22 cellular contexts compared by ENCODE assay signal in genomic region chr7:104538152-104538551, GRCh38.
DNase-seq lines count a peak whose midpoint lies in the region; ATAC-seq, FAIRE-seq and TF ChIP-seq lines count a peak whose summit lies in the region.
"Had no signal": no experiment of that assay in that cellular context is flagged by ENCODE, and none has a peak within 500 bp of the region (broad histone marks: within the 10 kb centered on the region; RNA-seq: fewer than 3 reads in every experiment).

No MANE protein-coding gene starts in this region.

- POLR2A ChIA-PET in CD4-positive, alpha-beta memory T cell (lab: Charles Lee; ENCODE audit: partially characterized antibody): no interaction called here

- TF ChIP-seq CTCF in heart left ventricle (IDR thresholded peaks at IDR 0.05): no peak
- no peak for TF ChIP-seq CTCF in right atrium auricular region (IDR thresholded peaks at IDR 0.05)
- TF ChIP-seq CTCF in bronchial epithelial cell (IDR thresholded peaks at IDR 0.05; ENCODE audit: insufficient read depth, low read length, severe bottlenecking): no peak

- no peak overlapping the region for H3K27ac ChIP-seq in heart left ventricle
- H3K27ac ChIP-seq in right atrium auricular region: peak overlapping the region in 1 of 2 donors; percentile 11
- no peak overlapping the region for H3K27ac ChIP-seq in CD4-positive, alpha-beta memory T cell (ENCODE audit: low read depth, low read length)
- H3K27ac ChIP-seq: C4-2B, GM23248 had no signal

- FAIRE-seq in bronchial epithelial cell (lab: Jason Lieb, UNC) (peak; percentile 55), urothelium cell line (lab: Jason Lieb, UNC) (peak; percentile 53)
- FAIRE-seq: D721Med, GM12878, GM19239, H1 had no signal

- H3K4me1 ChIP-seq in heart left ventricle (peaks cover 0 to 6% (median 0%) of the 10 kb centered on the region in 12 donors), right atrium auricular region (peaks cover 0 to 7% of the 10 kb centered on the region in 2 donors)
- no peaks in the 10 kb centered on the region for H3K4me1 ChIP-seq in CD4-positive, alpha-beta memory T cell (ENCODE audit: insufficient read depth, low read length)

- TF ChIP-seq POLR2A in heart left ventricle (IDR thresholded peaks at IDR 0.05): no peak

- H3K36me3 ChIP-seq in heart left ventricle (no peaks in the 10 kb centered on the region), right atrium auricular region (no peaks in the 10 kb centered on the region), bronchial epithelial cell (ENCODE audit: control insufficient read depth, insufficient read depth, low read length) (no peaks in the 10 kb centered on the region)
- no peaks in the 10 kb centered on the region for H3K36me3 ChIP-seq in CD4-positive, alpha-beta memory T cell (ENCODE audit: insufficient read depth, low read length)

- peaks cover 0 to 5% (median 3%) of the 10 kb centered on the region in 8 donors for H3K9me3 Mint-ChIP-seq in CD4-positive, alpha-beta memory T cell

- ATAC-seq in heart left ventricle (peak; percentile 67 to 97 (median 92)), left ventricle myocardium superior (peak; percentile 96)
- ATAC-seq: GM12878 had no signal

- no peaks in the 10 kb centered on the region for H3K36me3 Mint-ChIP-seq in CD4-positive, alpha-beta memory T cell
- H3K36me3 Mint-ChIP-seq: CD4-positive, CD25-positive, alpha-beta regulatory T cell; CD8-positive, alpha-beta memory T cell had no signal

- H3K4me3 ChIP-seq in heart left ventricle (no peak overlapping the region), right atrium auricular region (no peak overlapping the region), bronchial epithelial cell (ENCODE audit: low read depth, low read length) (no peak overlapping the region)
- no peak overlapping the region for H3K4me3 ChIP-seq in CD4-positive, alpha-beta memory T cell (ENCODE audit: low read length in 2 of 2)
- H3K4me3 ChIP-seq: GM12878, GM23248 had no signal

- H3K9me3 ChIP-seq in heart left ventricle (no peaks in the 10 kb centered on the region), right atrium auricular region (no peaks in the 10 kb centered on the region)
- no peaks in the 10 kb centered on the region for H3K9me3 ChIP-seq in CD4-positive, alpha-beta memory T cell (ENCODE audit: control insufficient read depth in 1 of 2, low read length in 2 of 2)

- 43 to 58% (median 48%) methylated on average over 4 of the region's 4 CpGs for WGBS in heart left ventricle, 4 donors

- no peak overlapping the region for H3K4me3 Mint-ChIP-seq in CD4-positive, alpha-beta memory T cell
- H3K4me3 Mint-ChIP-seq: CD4-positive, CD25-positive, alpha-beta regulatory T cell; CD8-positive, alpha-beta memory T cell had no signal

- H3K27ac Mint-ChIP-seq in CD4-positive, alpha-beta memory T cell: no peak overlapping the region
- H3K27ac Mint-ChIP-seq: CD4-positive, CD25-positive, alpha-beta regulatory T cell; CD8-positive, alpha-beta memory T cell had no signal

- intact Hi-C loops in heart left ventricle (cut with DNase I) (no loop called here), left ventricle myocardium superior (cut with micrococcal nuclease) (no loop called here)
- intact Hi-C loops in CD4-positive, alpha-beta memory T cell (cut with micrococcal nuclease): no loop called here

- DNase-seq in heart left ventricle: no peak
- DNase-seq in right atrium auricular region (ENCODE audit: low spot score): no peak
- DNase-seq in bronchial epithelial cell (ENCODE audit: low read depth): no peak
- no peak for DNase-seq in left ventricle myocardium superior
- no peak for DNase-seq in urothelium cell line (ENCODE audit: low spot score)
- DNase-seq in activated effector memory CD4-positive, alpha-beta T cell treated with Interleukin-2 at 50 U/mL for 16 hours: no peak
- DNase-seq in CD4-positive, alpha-beta memory T cell: no peak
- no peak for DNase-seq in HUDEP-2 (lab: John Stamatoyannopoulos, UW; ENCODE audit: unreplicated experiment in 76 of 76)
- DNase-seq: CD4-positive, CD25-positive, alpha-beta regulatory T cell; CD8-positive, alpha-beta memory T cell; DMS 273 treated with DMSO at 0.1 percent for 48 hours; DMS79; EL; GDM1; GM23248; H7; HCEC 1CT had no signal

- H3K4me1 Mint-ChIP-seq in CD4-positive, alpha-beta memory T cell: no peaks in the 10 kb centered on the region
- H3K4me1 Mint-ChIP-seq: CD4-positive, CD25-positive, alpha-beta regulatory T cell; CD8-positive, alpha-beta memory T cell had no signal

- peaks cover 0 to 2% of the 10 kb centered on the region in 2 donors for H3K27me3 Mint-ChIP-seq in CD4-positive, alpha-beta memory T cell
- H3K27me3 Mint-ChIP-seq: CD4-positive, CD25-positive, alpha-beta regulatory T cell had no signal

- CTCF ChIA-PET in CD4-positive, alpha-beta memory T cell (lab: Charles Lee; ENCODE audit: partially characterized antibody): no interaction called here

- H3K27me3 ChIP-seq in heart left ventricle (no peaks in the 10 kb centered on the region), right atrium auricular region (no peaks in the 10 kb centered on the region), bronchial epithelial cell (ENCODE audit: control insufficient read depth, insufficient read depth, low read length) (no peaks in the 10 kb centered on the region)
- H3K27me3 ChIP-seq in CD4-positive, alpha-beta memory T cell (ENCODE audit: insufficient read depth, low read length): no peaks in the 10 kb centered on the region
